In the genomic region with DNA sequence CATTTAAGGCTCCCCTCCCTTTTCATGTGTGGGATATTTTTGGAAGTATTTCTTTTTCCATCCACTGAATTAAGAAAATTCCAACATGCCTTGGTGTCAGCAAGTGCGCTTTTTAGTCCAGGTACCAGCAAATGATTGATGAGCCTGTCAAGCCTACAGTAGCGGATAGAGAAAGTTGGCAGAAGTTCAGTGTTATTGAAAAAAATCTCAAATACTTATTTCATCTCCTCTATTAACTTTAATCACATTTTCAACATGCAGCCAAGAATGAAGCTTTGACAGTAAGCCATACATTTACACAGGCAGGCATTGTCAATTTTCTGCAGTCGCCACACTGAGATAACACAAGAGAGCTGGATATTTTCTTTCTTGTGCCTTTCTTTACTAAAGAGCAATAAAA, we compare ENCODE assay signal across 25 cellular contexts.
"Had no signal": no experiment of that assay in that cellular context is flagged by ENCODE, and none has a peak within 500 bp of the region (broad histone marks: within the 10 kb centered on the region; RNA-seq: fewer than 3 reads in every experiment).

No MANE protein-coding gene starts in this region.

- H3K36me3 ChIP-seq: ovary, thoracic aorta had no signal

- DNase-seq: effector CD8-positive, alpha-beta T cell; endodermal cell; foreskin fibroblast; heart left ventricle; kidney; natural killer cell; occipital lobe; ovary; right lobe of liver; small intestine; stimulated activated CD4-positive, alpha-beta T cell treated with anti-CD3 and anti-CD28 coated beads, Interleukin-15, amount 100 ng/mL, for 24 hours; stimulated activated CD4-positive, alpha-beta T cell treated with anti-CD3 and anti-CD28 coated beads, Interleukin-2, amount 100 ng/mL, for 48 hours; stimulated activated naive B cell treated with anti-CD40 and anti-IgM and Interleukin-4, amounts not matched to agents 10 μg/mL and 1 μg/mL and 100 μg/mL, for 72 hours; upper lobe of left lung had no signal

- H3K4me2 ChIP-seq: hepatocyte had no signal

- H3K9me3 Mint-ChIP-seq: dendritic cell treated with granulocyte-macrophage colony-stimulating factor and Interleukin-4, amounts not matched to agents 40 ng/mL and 50 ng/mL, for 4 days; endodermal cell; memory B cell; natural killer cell; stimulated activated naive B cell treated with anti-CD40 and anti-IgM and Interleukin-4, amounts not matched to agents 10 μg/mL and 1 μg/mL and 100 μg/mL, for 72 hours; stimulated activated naive CD8-positive, alpha-beta T cell treated with anti-CD3 and anti-CD28 coated beads, Interleukin-15, Interleukin-2, amounts not matched to agents 100 ng/mL and 50 ng/mL, for 24 hours had no signal

- H3K27me3 ChIP-seq: gastroesophageal sphincter, heart left ventricle, hepatocyte, ovary, right lobe of liver, tibial nerve, upper lobe of left lung had no signal

- H3K4me3 Mint-ChIP-seq: dendritic cell treated with granulocyte-macrophage colony-stimulating factor and Interleukin-4, amounts not matched to agents 40 ng/mL and 50 ng/mL, for 4 days; endodermal cell; memory B cell; natural killer cell; stimulated activated naive B cell treated with anti-CD40 and anti-IgM and Interleukin-4, amounts not matched to agents 10 μg/mL and 1 μg/mL and 100 μg/mL, for 72 hours; stimulated activated naive CD8-positive, alpha-beta T cell treated with anti-CD3 and anti-CD28 coated beads, Interleukin-15, Interleukin-2, amounts not matched to agents 100 ng/mL and 50 ng/mL, for 24 hours had no signal

- H3K79me2 ChIP-seq: hepatocyte had no signal

- H3K27ac ChIP-seq: gastroesophageal sphincter, heart left ventricle, hepatocyte, ovary, right lobe of liver, thoracic aorta, tibial nerve, upper lobe of left lung had no signal

- H3K4me3 ChIP-seq: gastroesophageal sphincter, heart left ventricle, hepatocyte, lung, ovary, right lobe of liver, thoracic aorta, tibial nerve, upper lobe of left lung had no signal

- FAIRE-seq: kidney, small intestine, urothelium cell line had no signal

- H3K27ac Mint-ChIP-seq: dendritic cell treated with granulocyte-macrophage colony-stimulating factor and Interleukin-4, amounts not matched to agents 40 ng/mL and 50 ng/mL, for 4 days; endodermal cell; memory B cell; natural killer cell; stimulated activated naive B cell treated with anti-CD40 and anti-IgM and Interleukin-4, amounts not matched to agents 10 μg/mL and 1 μg/mL and 100 μg/mL, for 72 hours; stimulated activated naive CD8-positive, alpha-beta T cell treated with anti-CD3 and anti-CD28 coated beads, Interleukin-15, Interleukin-2, amounts not matched to agents 100 ng/mL and 50 ng/mL, for 24 hours had no signal

- H3K9me3 ChIP-seq: gastroesophageal sphincter, heart left ventricle, ovary, right lobe of liver, thoracic aorta, tibial nerve, upper lobe of left lung had no signal

- H2AFZ ChIP-seq: hepatocyte had no signal

- H3K4me1 ChIP-seq: right lobe of liver, tibial nerve, upper lobe of left lung had no signal

- ATAC-seq: esophagus mucosa; gastroesophageal sphincter; heart left ventricle; left lobe of liver; natural killer cell; right lobe of liver; stimulated activated naive B cell treated with anti-CD40 and anti-IgM and Interleukin-4, amounts not matched to agents 10 μg/mL and 1 μg/mL and 100 μg/mL, for 72 hours had no signal

- H3K27me3 Mint-ChIP-seq: dendritic cell treated with granulocyte-macrophage colony-stimulating factor and Interleukin-4, amounts not matched to agents 40 ng/mL and 50 ng/mL, for 4 days; memory B cell; stimulated activated naive B cell treated with anti-CD40 and anti-IgM and Interleukin-4, amounts not matched to agents 10 μg/mL and 1 μg/mL and 100 μg/mL, for 72 hours; stimulated activated naive CD8-positive, alpha-beta T cell treated with anti-CD3 and anti-CD28 coated beads, Interleukin-15, Interleukin-2, amounts not matched to agents 100 ng/mL and 50 ng/mL, for 24 hours had no signal

- H3K36me3 Mint-ChIP-seq: natural killer cell had no signal
